ENCODE assay signal across 9 cellular contexts in the genomic region with DNA sequence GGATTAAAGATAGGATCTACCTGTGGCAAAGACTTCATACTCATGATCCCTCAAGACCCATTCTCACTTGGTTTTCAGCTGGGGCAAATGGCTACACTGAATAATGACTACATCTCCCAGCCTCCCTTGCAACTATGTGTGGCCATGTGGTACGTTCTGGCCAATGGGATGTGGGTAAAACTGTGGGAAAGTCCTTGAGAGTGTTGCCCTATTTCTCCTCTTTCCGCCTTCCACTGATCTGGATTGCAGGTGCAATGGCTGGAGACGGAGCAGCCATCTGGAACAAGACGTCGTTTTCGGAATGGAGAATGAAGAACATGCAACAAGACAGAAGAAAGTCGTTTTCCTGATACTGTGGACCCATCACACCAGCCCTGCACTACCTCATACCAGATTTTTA. TPM values are rescaled to one million over a fixed set of nuclear protein-coding genes. Genes with fewer than 3 reads are reported as not detected.
A peak's percentile ranks its signal among the peaks of the same experiment; 100 is the strongest.
DNase-seq lines count a peak whose midpoint lies in the region; ATAC-seq and TF ChIP-seq lines count a peak whose summit lies in the region.
"Had no signal": no experiment of that assay in that cellular context is flagged by ENCODE, and none has a peak within 500 bp of the region (broad histone marks: within the 10 kb centered on the region; RNA-seq: fewer than 3 reads in every experiment).

No MANE protein-coding gene starts in this region.

- H3K4ac ChIP-seq in mesendoderm (ENCODE audit: low read depth, low read length), result no peak overlapping the region

- H2BK5ac ChIP-seq in mesendoderm (ENCODE audit: low read length), result no peak overlapping the region

- intact Hi-C loops in stomach (cut with DNase I; ENCODE audit: low total_unique reads), result no loop called here

- no peaks in the 10 kb centered on the region for H3K79me2 ChIP-seq in mesendoderm (ENCODE audit: control insufficient read depth, insufficient read depth, low read length)

- DNase-seq in NCI-H748 (lab: John Stamatoyannopoulos, UW; ENCODE audit: unreplicated experiment), result peak; percentile 3
- DNase-seq in NCI-H748 treated with DMSO at 0.1 percent for 48 hours (lab: John Stamatoyannopoulos, UW), result no peak
- peak; percentile 59 for DNase-seq in SW480 (ENCODE audit: low spot score)
- DNase-seq in mesendoderm, result peak; percentile 84
- DNase-seq in stimulated activated CD8-positive, alpha-beta memory T cell treated with anti-CD3 and anti-CD28 coated beads, Interleukin-4, amount 100 ng/mL, for 48 hours, result no peak
- DNase-seq in stomach, result no peak
- DNase-seq in NCI-H1930 (lab: John Stamatoyannopoulos, UW), result no peak

- no peak overlapping the region for H4K5ac ChIP-seq in mesendoderm (ENCODE audit: low read length)

- H3K4me3 ChIP-seq in mesendoderm (ENCODE audit: low read length), result no peak overlapping the region
- H3K4me3 ChIP-seq in stomach, result no peak overlapping the region

- no peak overlapping the region for H3K4me2 ChIP-seq in mesendoderm (ENCODE audit: low read length)

- no peak overlapping the region for H3K56ac ChIP-seq in mesendoderm (ENCODE audit: low read length)

- no CpG with 5 or more reads among the region's 7 CpGs for WGBS in mesendoderm (ENCODE audit: extremely low coverage, insufficient coverage, low lambda C conversion rate)
- 89 to 95% (median 91%) methylated on average over 7 of the region's 7 CpGs for WGBS in stomach, 5 donors

- no peak overlapping the region for H3K9ac ChIP-seq in mesendoderm (ENCODE audit: low read length)

- no peaks in the 10 kb centered on the region for H3K4me1 ChIP-seq in mesendoderm (ENCODE audit: control insufficient read depth, low read depth, low read length)
- H3K4me1 ChIP-seq in stomach, result peaks cover 0 to 9% (median 8%) of the 10 kb centered on the region in 4 donors

- H3K23ac ChIP-seq in mesendoderm (ENCODE audit: low read length), result no peak overlapping the region

- H3K18ac ChIP-seq in mesendoderm (ENCODE audit: low read length), result no peak overlapping the region

- H2BK15ac ChIP-seq in mesendoderm (replicated peaks; ENCODE audit: low read depth), result no peak overlapping the region

- peak; percentile 43 for ATAC-seq in HG03066 (IDR thresholded peaks at IDR 0.05; ENCODE audit: low read depth, unreplicated experiment)

- no peaks in the 10 kb centered on the region for H3K27me3 ChIP-seq in mesendoderm (ENCODE audit: insufficient read depth, low read length, poor library complexity)
- no peaks in the 10 kb centered on the region for H3K27me3 ChIP-seq in stomach

- no peak for TF ChIP-seq POLR2A in stomach (IDR thresholded peaks at IDR 0.05)

- no peak overlapping the region for H2AK5ac ChIP-seq in mesendoderm (ENCODE audit: low read length)

- no peak overlapping the region for H4K8ac ChIP-seq in mesendoderm (ENCODE audit: low read depth, low read length)

- H3K27ac ChIP-seq in mesendoderm (ENCODE audit: low read depth, low read length) (no peak overlapping the region), stomach (no peak overlapping the region)
- H3K27ac ChIP-seq: C4-2B had no signal

- H2BK120ac ChIP-seq in mesendoderm (ENCODE audit: low read depth, low read length), result no peak overlapping the region

- H3K36me3 ChIP-seq in mesendoderm (ENCODE audit: control insufficient read depth, insufficient read depth, low read length) (no peaks in the 10 kb centered on the region), stomach (no peaks in the 10 kb centered on the region)

- no peaks in the 10 kb centered on the region for H3K9me3 ChIP-seq in stomach

- TF ChIP-seq EP300 in stomach (IDR thresholded peaks at IDR 0.05), result no peak

- no peak for TF ChIP-seq CTCF in stomach (IDR thresholded peaks at IDR 0.05)

- H3K79me1 ChIP-seq in mesendoderm (ENCODE audit: low read length), result peaks cover 1% of the 10 kb centered on the region

RNA-seq across cellular contexts. Expression of gene HAPSTR1, which starts 48.5 kb away (rescaled TPM):
- polyA plus RNA-seq in mesendoderm (2013, experiment 1 of 2), result 32.0 TPM
- 30.7 TPM for polyA plus RNA-seq in mesendoderm (2013, experiment 2 of 2)
- 10 to 100 TPM; 28.6 to 84.1 (median 63.4) TPM for total RNA-seq in stomach
- polyA plus RNA-seq in stomach, result 10 to 100 TPM in 2 of 3 donors, 1 to 10 TPM in 1; 6.6 to 13.6 (median 11.1) TPM

Comparison
In these comparisons a context has a peak if more than half of its experiments do, and no peak if none do; other contexts are left out.
1. DNase-seq: peak in NCI-H748 (single experiment), SW480 (single experiment) and mesendoderm (single experiment); none in NCI-H748 treated with DMSO at 0.1 percent for 48 hours (single experiment), stimulated activated CD8-positive, alpha-beta memory T cell treated with anti-CD3 and anti-CD28 coated beads, Interleukin-4, amount 100 ng/mL, for 48 hours (single experiment), stomach (single experiment) and NCI-H1930 (0 of 2).